Comparison of ENCODE assay signal across 1 cellular context in genomic region chr18:574456-575228, GRCh38.
TF ChIP-seq lines count a peak whose summit lies in the region.

No MANE protein-coding gene starts in this region.

TF ChIP-seq in H1, 55 proteins besides CTCF, POLR2A, EP300 and RAD21:
- TF ChIP-seq, protein P1, sequence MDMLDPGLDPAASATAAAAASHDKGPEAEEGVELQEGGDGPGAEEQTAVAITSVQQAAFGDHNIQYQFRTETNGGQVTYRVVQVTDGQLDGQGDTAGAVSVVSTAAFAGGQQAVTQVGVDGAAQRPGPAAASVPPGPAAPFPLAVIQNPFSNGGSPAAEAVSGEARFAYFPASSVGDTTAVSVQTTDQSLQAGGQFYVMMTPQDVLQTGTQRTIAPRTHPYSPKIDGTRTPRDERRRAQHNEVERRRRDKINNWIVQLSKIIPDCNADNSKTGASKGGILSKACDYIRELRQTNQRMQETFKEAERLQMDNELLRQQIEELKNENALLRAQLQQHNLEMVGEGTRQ (IDR thresholded peaks at IDR 0.05; ENCODE audit: low read length) = no peak
- TF ChIP-seq SIN3A (conservative IDR thresholded peaks at IDR 0.05 in 1 of 2, IDR thresholded peaks at IDR 0.05 in 1 of 2; ENCODE audit: low read depth in 1 of 2, low read length in 2 of 2) (no peak), CEBPB (IDR thresholded peaks at IDR 0.05; ENCODE audit: low read depth, low read length) (no peak), BRCA1 (IDR thresholded peaks at IDR 0.05; ENCODE audit: low read depth, low read length) (no peak), SAP30 (IDR thresholded peaks at IDR 0.05; ENCODE audit: insufficient read depth, insufficient replicate concordance, low read length) (no peak), MAFK (IDR thresholded peaks at IDR 0.05; ENCODE audit: low read depth, low read length) (peak; percentile 73), ASH2L (IDR thresholded peaks at IDR 0.05; ENCODE audit: low read length) (no peak), CBX5 (IDR thresholded peaks at IDR 0.05; ENCODE audit: low read depth, low read length) (no peak), CHD1 (IDR thresholded peaks at IDR 0.05; ENCODE audit: low read depth, low read length) (no peak), CBX8 (IDR thresholded peaks at IDR 0.05; ENCODE audit: borderline replicate concordance, low read depth, low read length) (no peak), CHD7 (IDR thresholded peaks at IDR 0.05; ENCODE audit: insufficient replicate concordance, low read length) (no peak), CREB1 (IDR thresholded peaks at IDR 0.05) (no peak), HDAC6 (IDR thresholded peaks at IDR 0.05; ENCODE audit: low read depth, low read length) (no peak), MAX (IDR thresholded peaks at IDR 0.05) (no peak), TEAD4 (IDR thresholded peaks at IDR 0.05; ENCODE audit: low read depth, low read length) (peak; percentile 81; the same call in 1 of the 2 replicates), KDM1A (IDR thresholded peaks at IDR 0.05; ENCODE audit: borderline replicate concordance, low read length) (no peak), GABPA (IDR thresholded peaks at IDR 0.05; ENCODE audit: borderline replicate concordance, insufficient read depth, low read length) (no peak), HDAC2 (IDR thresholded peaks at IDR 0.05; ENCODE audit: borderline replicate concordance in 1 of 2, low read depth in 2 of 2, low read length in 2 of 2) (0 out of 4 replicates have a peak, but pooled peaks of 1 of the 2 experiments have one; percentile 12), SP1 (IDR thresholded peaks at IDR 0.05; ENCODE audit: low read depth, low read length) (0 out of 2 replicates have a peak, but pooled peaks have one; percentile 22), JUND (IDR thresholded peaks at IDR 0.05; ENCODE audit: low read length) (no peak), NRF1 (IDR thresholded peaks at IDR 0.05; ENCODE audit: low read depth, low read length) (no peak), RBBP5 (IDR thresholded peaks at IDR 0.05; ENCODE audit: borderline replicate concordance, low read depth, low read length) (no peak), NANOG (IDR thresholded peaks at IDR 0.05; ENCODE audit: insufficient read depth, low read depth, low read length, poor library complexity, severe bottlenecking) (no peak), RNF2 (IDR thresholded peaks at IDR 0.05; ENCODE audit: borderline replicate concordance, low read depth, low read length, missing control alignments, poor library complexity, severe bottlenecking) (no peak), SP4 (IDR thresholded peaks at IDR 0.05; ENCODE audit: low read length) (no peak), GTF2F1 (IDR thresholded peaks at IDR 0.05; ENCODE audit: borderline replicate concordance, low read depth, low read length) (no peak), POU5F1 (IDR thresholded peaks at IDR 0.05; ENCODE audit: low read depth, low read length) (no peak), CHD2 (IDR thresholded peaks at IDR 0.05; ENCODE audit: low read length) (no peak), SP2 (IDR thresholded peaks at IDR 0.05; ENCODE audit: low read length) (no peak), BCL11A (IDR thresholded peaks at IDR 0.05; ENCODE audit: low read depth in 2 of 2, low read length in 2 of 2) (no peak), PHF8 (conservative IDR thresholded peaks at IDR 0.05; ENCODE audit: low read depth, low read length) (no peak), YY1 (IDR thresholded peaks at IDR 0.05; ENCODE audit: low read depth, low read length) (0 out of 2 replicates have a peak, but pooled peaks have one; percentile 36), KDM4A (IDR thresholded peaks at IDR 0.05; ENCODE audit: low read depth, low read length, severe bottlenecking) (no peak), TBP (IDR thresholded peaks at IDR 0.05; ENCODE audit: low read depth, low read length) (no peak), FOSL1 (IDR thresholded peaks at IDR 0.05; ENCODE audit: insufficient read depth, low read depth, low read length) (no peak), BACH1 (IDR thresholded peaks at IDR 0.05; ENCODE audit: low read length) (no peak), TAF7 (optimal IDR thresholded peaks at IDR 0.05; ENCODE audit: borderline replicate concordance, low read depth, low read length) (peak; percentile 24), CTBP2 (IDR thresholded peaks at IDR 0.05; ENCODE audit: borderline replicate concordance, insufficient read depth, insufficient read length, low read length) (no peak), TCF12 (IDR thresholded peaks at IDR 0.05; ENCODE audit: low read depth, low read length) (0 out of 2 replicates have a peak, but pooled peaks have one; percentile 28), RXRA (IDR thresholded peaks at IDR 0.05; ENCODE audit: insufficient read depth, low read depth, low read length) (no peak), SRF (IDR thresholded peaks at IDR 0.05; ENCODE audit: low read depth, low read length) (no peak), POLR2AphosphoS5 (IDR thresholded peaks at IDR 0.05; ENCODE audit: low read depth, low read length) (no peak), TAF1 (IDR thresholded peaks at IDR 0.05; ENCODE audit: low read depth, low read length) (no peak), SIX5 (IDR thresholded peaks at IDR 0.05; ENCODE audit: low read depth, low read length) (no peak), ATF3 (IDR thresholded peaks at IDR 0.05; ENCODE audit: insufficient read depth, low read depth, low read length) (no peak), SUZ12 (IDR thresholded peaks at IDR 0.05; ENCODE audit: low read length) (no peak)
- TF ChIP-seq, protein P2, sequence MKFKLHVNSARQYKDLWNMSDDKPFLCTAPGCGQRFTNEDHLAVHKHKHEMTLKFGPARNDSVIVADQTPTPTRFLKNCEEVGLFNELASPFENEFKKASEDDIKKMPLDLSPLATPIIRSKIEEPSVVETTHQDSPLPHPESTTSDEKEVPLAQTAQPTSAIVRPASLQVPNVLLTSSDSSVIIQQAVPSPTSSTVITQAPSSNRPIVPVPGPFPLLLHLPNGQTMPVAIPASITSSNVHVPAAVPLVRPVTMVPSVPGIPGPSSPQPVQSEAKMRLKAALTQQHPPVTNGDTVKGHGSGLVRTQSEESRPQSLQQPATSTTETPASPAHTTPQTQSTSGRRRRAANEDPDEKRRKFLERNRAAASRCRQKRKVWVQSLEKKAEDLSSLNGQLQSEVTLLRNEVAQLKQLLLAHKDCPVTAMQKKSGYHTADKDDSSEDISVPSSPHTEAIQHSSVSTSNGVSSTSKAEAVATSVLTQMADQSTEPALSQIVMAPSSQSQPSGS (IDR thresholded peaks at IDR 0.05; ENCODE audit: low read length) = no peak
- TF ChIP-seq, protein P3, sequence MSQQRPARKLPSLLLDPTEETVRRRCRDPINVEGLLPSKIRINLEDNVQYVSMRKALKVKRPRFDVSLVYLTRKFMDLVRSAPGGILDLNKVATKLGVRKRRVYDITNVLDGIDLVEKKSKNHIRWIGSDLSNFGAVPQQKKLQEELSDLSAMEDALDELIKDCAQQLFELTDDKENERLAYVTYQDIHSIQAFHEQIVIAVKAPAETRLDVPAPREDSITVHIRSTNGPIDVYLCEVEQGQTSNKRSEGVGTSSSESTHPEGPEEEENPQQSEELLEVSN (IDR thresholded peaks at IDR 0.05) = no peak
